37 cellular contexts compared by ENCODE assay signal in the genomic region with DNA sequence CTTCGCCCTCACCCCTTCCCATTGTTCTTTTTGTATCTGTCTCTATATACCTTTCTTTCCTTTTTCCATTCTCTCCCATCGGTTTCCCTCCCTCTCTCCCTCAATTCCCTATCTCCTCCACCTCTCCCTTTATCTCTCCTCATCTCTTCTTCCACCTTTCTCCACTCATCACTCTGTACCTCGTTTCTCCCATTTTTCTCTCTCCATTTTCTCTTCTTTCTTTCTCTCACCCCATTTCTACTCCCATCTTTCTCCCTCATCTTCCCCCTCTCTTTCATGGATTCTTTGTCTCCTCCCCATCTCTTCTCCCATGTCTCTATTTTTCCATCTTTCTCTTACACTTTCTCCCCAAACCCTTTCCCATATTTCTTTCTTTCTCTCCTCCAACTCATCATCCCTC.
"Had no signal": no experiment of that assay in that cellular context is flagged by ENCODE, and none has a peak within 500 bp of the region (broad histone marks: within the 10 kb centered on the region; RNA-seq: fewer than 3 reads in every experiment).

No MANE protein-coding gene starts in this region.

- ATAC-seq: activated CD8-positive, alpha-beta memory T cell treated with anti-CD3 and anti-CD28 coated beads, Interleukin-2, amount 10 ng/mL, durations not matched to agents 7 days and 5 days; activated CD8-positive, alpha-beta T cell treated with anti-CD3 and anti-CD28 coated beads for 36 hours; activated naive CD4-positive, alpha-beta T cell treated with anti-CD3 and anti-CD28 coated beads, Interleukin-2, amount 50 U/mL, for 72 hours; activated T-cell treated with anti-CD3 and anti-CD28 coated beads, Interleukin-2, amount 50 U/mL, for 4 hours; activated T-cell treated with anti-CD3 and anti-CD28 coated beads, Interleukin-2, amount 50 U/mL, for 72 hours; activated T-helper 17 cell treated with anti-CD3 and anti-CD28 coated beads, Interleukin-2, amount 50 U/mL, for 72 hours had no signal

- H3K27ac ChIP-seq: ascending aorta, cardiac muscle cell, colonic mucosa, VCaP had no signal

- H3K27me3 Mint-ChIP-seq: activated CD8-positive, alpha-beta memory T cell treated with anti-CD3 and anti-CD28 coated beads, Interleukin-2, amount 10 ng/mL, durations not matched to agents 7 days and 5 days; central memory CD8-positive, alpha-beta T cell had no signal

- H3K4me1 ChIP-seq: ascending aorta, colonic mucosa had no signal

- H3K36me3 Mint-ChIP-seq: activated CD4-positive, alpha-beta memory T cell treated with anti-CD3 and anti-CD28 coated beads for 36 hours; activated CD8-positive, alpha-beta memory T cell treated with anti-CD3 and anti-CD28 coated beads, Interleukin-2, amount 10 ng/mL, durations not matched to agents 7 days and 5 days; activated naive CD4-positive, alpha-beta T cell treated with anti-CD3 and anti-CD28 coated beads, Interleukin-2, amount 50 U/mL, for 72 hours; activated naive CD8-positive, alpha-beta T cell treated with anti-CD3 and anti-CD28 coated beads for 36 hours; brain had no signal

- H3K9me3 ChIP-seq: ascending aorta, colonic mucosa had no signal

- H3K4me3 Mint-ChIP-seq: activated CD4-positive, alpha-beta memory T cell treated with anti-CD3 and anti-CD28 coated beads for 36 hours; activated CD4-positive, alpha-beta T cell treated with anti-CD3 and anti-CD28 coated beads, Interleukin-2, amount 10 ng/mL, durations not matched to agents 24 days and 14 days; activated CD8-positive, alpha-beta memory T cell treated with anti-CD3 and anti-CD28 coated beads, Interleukin-2, amount 10 ng/mL, durations not matched to agents 7 days and 5 days; activated CD8-positive, alpha-beta T cell treated with anti-CD3 and anti-CD28 coated beads for 36 hours; activated naive CD4-positive, alpha-beta T cell treated with anti-CD3 and anti-CD28 coated beads for 36 hours; activated naive CD8-positive, alpha-beta T cell treated with anti-CD3 and anti-CD28 coated beads for 36 hours; activated T-cell treated with anti-CD3 and anti-CD28 coated beads, Interleukin-2, amount 50 U/mL, for 4 hours; activated T-cell treated with anti-CD3 and anti-CD28 coated beads, Interleukin-2, amount 50 U/mL, for 72 hours; activated T-helper 1 cell treated with anti-CD3 and anti-CD28 coated beads, Interleukin-12 subunit alpha, Interleukin-12 subunit beta, Interleukin-2, Interleukin-4 antibody, amounts not matched to agents 30 ng/mL and 10 ng/mL and 1 ng/mL, durations not matched to agents 14 hours and 24 hours and 36 hours; activated T-helper 17 cell treated with anti-CD3 and anti-CD28 coated beads, Interleukin-2, amount 50 U/mL, for 72 hours; brain; central memory CD8-positive, alpha-beta T cell; T-helper 1 cell treated with Interleukin-12 subunit alpha and Interleukin-12 subunit beta and Interleukin-4 antibody, amounts not matched to agents 30 μg/mL and 1 μg/mL, for 36 hours; T-helper 2 cell treated with Interferon-gamma antibody and Interleukin-4, amounts not matched to agents 5 μg/mL and 100 μg/mL, for 36 hours had no signal

- H3K4me3 ChIP-seq: ascending aorta, cardiac muscle cell, colonic mucosa had no signal

- H3K9me3 Mint-ChIP-seq: activated CD4-positive, alpha-beta memory T cell treated with anti-CD3 and anti-CD28 coated beads for 36 hours; activated CD4-positive, alpha-beta T cell treated with anti-CD3 and anti-CD28 coated beads, Interleukin-2, amount 10 ng/mL, durations not matched to agents 24 days and 14 days; activated CD8-positive, alpha-beta T cell treated with anti-CD3 and anti-CD28 coated beads for 36 hours; activated naive CD4-positive, alpha-beta T cell treated with anti-CD3 and anti-CD28 coated beads for 36 hours; activated naive CD8-positive, alpha-beta T cell treated with anti-CD3 and anti-CD28 coated beads for 36 hours; activated T-cell treated with anti-CD3 and anti-CD28 coated beads, Interleukin-2, amount 50 U/mL, for 4 hours; activated T-cell treated with anti-CD3 and anti-CD28 coated beads, Interleukin-2, amount 50 U/mL, for 72 hours; activated T-helper 1 cell treated with anti-CD3 and anti-CD28 coated beads, Interleukin-12 subunit alpha, Interleukin-12 subunit beta, Interleukin-2, Interleukin-4 antibody, amounts not matched to agents 30 ng/mL and 10 ng/mL and 1 ng/mL, durations not matched to agents 14 hours and 24 hours and 36 hours; activated T-helper 17 cell treated with anti-CD3 and anti-CD28 coated beads, Interleukin-2, amount 50 U/mL, for 72 hours; central memory CD8-positive, alpha-beta T cell; T-helper 1 cell treated with Interleukin-12 subunit alpha and Interleukin-12 subunit beta and Interleukin-4 antibody, amounts not matched to agents 30 μg/mL and 1 μg/mL, for 36 hours; T-helper 2 cell treated with Interferon-gamma antibody and Interleukin-4, amounts not matched to agents 5 μg/mL and 100 μg/mL, for 36 hours had no signal

- DNase-seq: activated CD4-positive, alpha-beta memory T cell treated with anti-CD3 and anti-CD28 coated beads for 36 hours; activated CD4-positive, alpha-beta T cell treated with anti-CD3 and anti-CD28 coated beads for 4 hours; activated CD4-positive, alpha-beta T cell treated with anti-CD3 and anti-CD28 coated beads, Interleukin-2, amount 10 ng/mL, durations not matched to agents 24 days and 14 days; activated CD4-positive, alpha-beta T cell treated with anti-CD3 and anti-CD28 coated beads, Interleukin-2, amount 50 U/mL, for 1 hour; activated CD4-positive, alpha-beta T cell treated with anti-CD3 and anti-CD28 coated beads, Interleukin-2, amount 50 U/mL, for 4 hours; activated CD4-positive, CD25-positive, alpha-beta regulatory T cell treated with anti-CD3 and anti-CD28 coated beads, Interleukin-2, amount 50 U/mL, for 72 hours; activated CD8-positive, alpha-beta memory T cell treated with anti-CD3 and anti-CD28 coated beads for 24 hours; activated CD8-positive, alpha-beta memory T cell treated with anti-CD3 and anti-CD28 coated beads, Interleukin-2, amount 10 ng/mL, durations not matched to agents 7 days and 5 days; activated CD8-positive, alpha-beta T cell treated with anti-CD3 and anti-CD28 coated beads for 36 hours; activated effector memory CD4-positive, alpha-beta T cell treated with anti-CD3 and anti-CD28 coated beads, Interleukin-2, amount 50 U/mL, for 16 hours; activated gamma-delta T cell treated with Interleukin-2 at 50 U/mL for 16 hours; activated naive CD4-positive, alpha-beta T cell; activated naive CD4-positive, alpha-beta T cell treated with anti-CD3 and anti-CD28 coated beads for 36 hours; activated naive CD4-positive, alpha-beta T cell treated with anti-CD3 and anti-CD28 coated beads, Interleukin-2, amount 50 U/mL, for 16 hours; activated naive CD8-positive, alpha-beta T cell treated with anti-CD3 and anti-CD28 coated beads for 36 hours; activated T-cell treated with anti-CD3 and anti-CD28 coated beads for 4 hours; activated T-cell treated with anti-CD3 and anti-CD28 coated beads, Interleukin-2, amount 50 U/mL, for 1 hour; activated T-cell treated with anti-CD3 and anti-CD28 coated beads, Interleukin-2, amount 50 U/mL, for 4 hours; activated T-cell treated with anti-CD3 and anti-CD28 coated beads, Interleukin-2, amount 50 U/mL, for 72 hours; amygdala; anterior cingulate cortex; caudate nucleus; cerebellar nuclear complex; colonic mucosa; T-helper 1 cell; T-helper 2 cell; T-helper 9 cell had no signal

- H3K27me3 ChIP-seq: ascending aorta, cardiac muscle cell, colonic mucosa had no signal

- H3K27ac Mint-ChIP-seq: activated CD4-positive, alpha-beta memory T cell treated with anti-CD3 and anti-CD28 coated beads for 36 hours; activated CD4-positive, alpha-beta T cell treated with anti-CD3 and anti-CD28 coated beads, Interleukin-2, amount 10 ng/mL, durations not matched to agents 24 days and 14 days; activated CD8-positive, alpha-beta memory T cell treated with anti-CD3 and anti-CD28 coated beads, Interleukin-2, amount 10 ng/mL, durations not matched to agents 7 days and 5 days; activated CD8-positive, alpha-beta T cell treated with anti-CD3 and anti-CD28 coated beads for 36 hours; activated naive CD4-positive, alpha-beta T cell treated with anti-CD3 and anti-CD28 coated beads for 36 hours; activated naive CD4-positive, alpha-beta T cell treated with anti-CD3 and anti-CD28 coated beads, Interleukin-2, amount 50 U/mL, for 72 hours; activated naive CD8-positive, alpha-beta T cell treated with anti-CD3 and anti-CD28 coated beads for 36 hours; activated T-cell treated with anti-CD3 and anti-CD28 coated beads, Interleukin-2, amount 50 U/mL, for 72 hours; activated T-helper 1 cell treated with anti-CD3 and anti-CD28 coated beads, Interleukin-12 subunit alpha, Interleukin-12 subunit beta, Interleukin-2, Interleukin-4 antibody, amounts not matched to agents 30 ng/mL and 10 ng/mL and 1 ng/mL, durations not matched to agents 14 hours and 24 hours and 36 hours; activated T-helper 17 cell treated with anti-CD3 and anti-CD28 coated beads, Interleukin-2, amount 50 U/mL, for 72 hours; brain; T-helper 1 cell treated with Interleukin-12 subunit alpha and Interleukin-12 subunit beta and Interleukin-4 antibody, amounts not matched to agents 30 μg/mL and 1 μg/mL, for 36 hours; T-helper 2 cell treated with Interferon-gamma antibody and Interleukin-4, amounts not matched to agents 5 μg/mL and 100 μg/mL, for 36 hours had no signal

- H3K36me3 ChIP-seq: ascending aorta, cardiac muscle cell, colonic mucosa had no signal

- H3K4me1 Mint-ChIP-seq: activated CD4-positive, alpha-beta T cell treated with anti-CD3 and anti-CD28 coated beads, Interleukin-2, amount 10 ng/mL, durations not matched to agents 24 days and 14 days; activated CD8-positive, alpha-beta memory T cell treated with anti-CD3 and anti-CD28 coated beads, Interleukin-2, amount 10 ng/mL, durations not matched to agents 7 days and 5 days; activated T-helper 17 cell treated with anti-CD3 and anti-CD28 coated beads, Interleukin-2, amount 50 U/mL, for 72 hours; central memory CD8-positive, alpha-beta T cell had no signal
